ENCODE assay signal across 1 cellular context in the genomic region with DNA sequence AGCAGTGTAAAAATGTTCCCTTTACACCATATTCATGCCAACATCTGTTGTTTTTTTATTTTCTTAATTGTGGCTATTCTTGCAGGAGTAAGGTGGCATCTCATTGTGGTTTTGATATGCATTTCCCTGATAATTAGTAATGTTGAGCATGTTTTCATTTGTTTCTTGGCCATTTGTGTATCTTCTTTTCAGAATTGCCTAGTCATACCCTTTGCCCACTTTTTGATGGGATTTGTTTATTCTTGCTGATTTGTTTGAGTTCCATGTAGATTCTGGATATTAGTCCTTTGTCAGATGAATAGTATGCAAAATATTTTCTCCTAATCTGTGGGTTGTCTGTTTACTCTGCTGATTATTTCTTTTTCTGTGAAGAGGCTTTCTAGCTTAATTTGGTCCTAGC.
TF ChIP-seq lines count a peak whose summit lies in the region.

No MANE protein-coding gene starts in this region.

TF ChIP-seq in K562, 482 proteins besides CTCF, POLR2A, EP300 and RAD21 (continued from another document and continues in another):
- TF ChIP-seq, protein P1, sequence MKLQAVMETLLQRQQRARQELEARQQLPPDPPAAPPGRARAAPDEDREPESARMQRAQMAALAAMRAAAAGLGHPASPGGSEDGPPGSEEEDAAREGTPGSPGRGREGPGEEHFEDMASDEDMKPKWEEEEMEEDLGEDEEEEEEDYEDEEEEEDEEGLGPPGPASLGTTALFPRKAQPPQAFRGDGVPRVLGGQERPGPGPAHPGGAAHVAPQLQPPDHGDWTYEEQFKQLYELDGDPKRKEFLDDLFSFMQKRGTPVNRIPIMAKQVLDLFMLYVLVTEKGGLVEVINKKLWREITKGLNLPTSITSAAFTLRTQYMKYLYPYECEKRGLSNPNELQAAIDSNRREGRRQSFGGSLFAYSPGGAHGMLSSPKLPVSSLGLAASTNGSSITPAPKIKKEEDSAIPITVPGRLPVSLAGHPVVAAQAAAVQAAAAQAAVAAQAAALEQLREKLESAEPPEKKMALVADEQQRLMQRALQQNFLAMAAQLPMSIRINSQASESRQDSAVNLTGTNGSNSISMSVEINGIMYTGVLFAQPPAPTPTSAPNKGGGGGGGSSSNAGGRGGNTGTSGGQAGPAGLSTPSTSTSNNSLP (IDR thresholded peaks at IDR 0.05; ENCODE audit: borderline replicate concordance, low read depth, low read length): no peak
- TF ChIP-seq XRCC5 (IDR thresholded peaks at IDR 0.05; ENCODE audit: low read depth, low read length) (no peak), SMARCE1 (IDR thresholded peaks at IDR 0.05) (no peak), ZNF444 (CRISPR knock-in tag; IDR thresholded peaks at IDR 0.05) (no peak), DIDO1 (tag; IDR thresholded peaks at IDR 0.05; ENCODE audit: low read depth) (no peak), NR1H2 (CRISPR knock-in tag; IDR thresholded peaks at IDR 0.05) (no peak), MTA3 (IDR thresholded peaks at IDR 0.05; ENCODE audit: borderline replicate concordance) (no peak), ZNF311 (CRISPR knock-in tag; IDR thresholded peaks at IDR 0.05) (no peak), SETDB1 (IDR thresholded peaks at IDR 0.05; ENCODE audit: low read length) (no peak), ZNF174 (CRISPR knock-in tag; IDR thresholded peaks at IDR 0.05) (no peak), ZNF143 (CRISPR knock-in tag; IDR thresholded peaks at IDR 0.05) (no peak), KLF6 (CRISPR knock-in tag; IDR thresholded peaks at IDR 0.05; ENCODE audit: borderline replicate concordance) (no peak), TAF9B (IDR thresholded peaks at IDR 0.05; ENCODE audit: partially characterized antibody) (no peak), PPARD (CRISPR knock-in tag; IDR thresholded peaks at IDR 0.05) (no peak), ADNP (tag; IDR thresholded peaks at IDR 0.05) (no peak), ZNF551 (CRISPR knock-in tag; IDR thresholded peaks at IDR 0.05) (no peak), ZNF316 (IDR thresholded peaks at IDR 0.05) (peak; percentile 76), NR3C1 (CRISPR knock-in tag; IDR thresholded peaks at IDR 0.05) (no peak), SMAD2 (IDR thresholded peaks at IDR 0.05; ENCODE audit: low read depth, low read length) (no peak), SRSF9 (IDR thresholded peaks at IDR 0.05; ENCODE audit: borderline replicate concordance, low read depth, low read length) (no peak), CAMTA2 (CRISPR knock-in tag; conservative IDR thresholded peaks at IDR 0.05) (no peak), ZNF3 (CRISPR knock-in tag; IDR thresholded peaks at IDR 0.05) (0 out of 2 replicates have a peak, but pooled peaks have one; percentile 63), GTF2E2 (tag; IDR thresholded peaks at IDR 0.05) (no peak), KDM2B (CRISPR knock-in tag; IDR thresholded peaks at IDR 0.05) (no peak), SRSF7 (optimal IDR thresholded peaks at IDR 0.05; ENCODE audit: low read depth, low read length) (no peak), TCF7 (IDR thresholded peaks at IDR 0.05; ENCODE audit: borderline replicate concordance) (no peak), EP400 (IDR thresholded peaks at IDR 0.05) (no peak), BCOR (IDR thresholded peaks at IDR 0.05) (no peak), IRF2 (CRISPR knock-in tag; IDR thresholded peaks at IDR 0.05) (no peak), CEBPB (tag; IDR thresholded peaks at IDR 0.05) (no peak), MAFK (IDR thresholded peaks at IDR 0.05; ENCODE audit: low read length) (peak; percentile 33; the same call in 1 of the 2 replicates), ESRRA (IDR thresholded peaks at IDR 0.05; ENCODE audit: borderline replicate concordance, low read depth) (no peak), MAFG (tag; conservative IDR thresholded peaks at IDR 0.05) (peak; percentile 81), ZNF197 (CRISPR knock-in tag; IDR thresholded peaks at IDR 0.05; ENCODE audit: low read depth) (no peak), CREM (IDR thresholded peaks at IDR 0.05; ENCODE audit: low read depth) (no peak), SOX6 (IDR thresholded peaks at IDR 0.05) (no peak), ZNF354B (CRISPR knock-in tag; IDR thresholded peaks at IDR 0.05) (no peak), LARP7 (IDR thresholded peaks at IDR 0.05) (no peak), ZNF766 (CRISPR knock-in tag; conservative IDR thresholded peaks at IDR 0.05) (no peak), TEAD2 (tag; IDR thresholded peaks at IDR 0.05) (no peak), FOXP1 (CRISPR knock-in tag; IDR thresholded peaks at IDR 0.05) (no peak), MEF2A (IDR thresholded peaks at IDR 0.05; ENCODE audit: control insufficient read depth, low read depth, low read length) (no peak), ZNF431 (CRISPR knock-in tag; IDR thresholded peaks at IDR 0.05) (no peak)
- TF ChIP-seq, protein P2, sequence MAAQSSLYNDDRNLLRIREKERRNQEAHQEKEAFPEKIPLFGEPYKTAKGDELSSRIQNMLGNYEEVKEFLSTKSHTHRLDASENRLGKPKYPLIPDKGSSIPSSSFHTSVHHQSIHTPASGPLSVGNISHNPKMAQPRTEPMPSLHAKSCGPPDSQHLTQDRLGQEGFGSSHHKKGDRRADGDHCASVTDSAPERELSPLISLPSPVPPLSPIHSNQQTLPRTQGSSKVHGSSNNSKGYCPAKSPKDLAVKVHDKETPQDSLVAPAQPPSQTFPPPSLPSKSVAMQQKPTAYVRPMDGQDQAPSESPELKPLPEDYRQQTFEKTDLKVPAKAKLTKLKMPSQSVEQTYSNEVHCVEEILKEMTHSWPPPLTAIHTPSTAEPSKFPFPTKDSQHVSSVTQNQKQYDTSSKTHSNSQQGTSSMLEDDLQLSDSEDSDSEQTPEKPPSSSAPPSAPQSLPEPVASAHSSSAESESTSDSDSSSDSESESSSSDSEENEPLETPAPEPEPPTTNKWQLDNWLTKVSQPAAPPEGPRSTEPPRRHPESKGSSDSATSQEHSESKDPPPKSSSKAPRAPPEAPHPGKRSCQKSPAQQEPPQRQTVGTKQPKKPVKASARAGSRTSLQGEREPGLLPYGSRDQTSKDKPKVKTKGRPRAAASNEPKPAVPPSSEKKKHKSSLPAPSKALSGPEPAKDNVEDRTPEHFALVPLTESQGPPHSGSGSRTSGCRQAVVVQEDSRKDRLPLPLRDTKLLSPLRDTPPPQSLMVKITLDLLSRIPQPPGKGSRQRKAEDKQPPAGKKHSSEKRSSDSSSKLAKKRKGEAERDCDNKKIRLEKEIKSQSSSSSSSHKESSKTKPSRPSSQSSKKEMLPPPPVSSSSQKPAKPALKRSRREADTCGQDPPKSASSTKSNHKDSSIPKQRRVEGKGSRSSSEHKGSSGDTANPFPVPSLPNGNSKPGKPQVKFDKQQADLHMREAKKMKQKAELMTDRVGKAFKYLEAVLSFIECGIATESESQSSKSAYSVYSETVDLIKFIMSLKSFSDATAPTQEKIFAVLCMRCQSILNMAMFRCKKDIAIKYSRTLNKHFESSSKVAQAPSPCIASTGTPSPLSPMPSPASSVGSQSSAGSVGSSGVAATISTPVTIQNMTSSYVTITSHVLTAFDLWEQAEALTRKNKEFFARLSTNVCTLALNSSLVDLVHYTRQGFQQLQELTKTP (IDR thresholded peaks at IDR 0.05; ENCODE audit: low read depth in 1 of 2, partially characterized antibody in 2 of 2): no peak
- TF ChIP-seq, protein P3, sequence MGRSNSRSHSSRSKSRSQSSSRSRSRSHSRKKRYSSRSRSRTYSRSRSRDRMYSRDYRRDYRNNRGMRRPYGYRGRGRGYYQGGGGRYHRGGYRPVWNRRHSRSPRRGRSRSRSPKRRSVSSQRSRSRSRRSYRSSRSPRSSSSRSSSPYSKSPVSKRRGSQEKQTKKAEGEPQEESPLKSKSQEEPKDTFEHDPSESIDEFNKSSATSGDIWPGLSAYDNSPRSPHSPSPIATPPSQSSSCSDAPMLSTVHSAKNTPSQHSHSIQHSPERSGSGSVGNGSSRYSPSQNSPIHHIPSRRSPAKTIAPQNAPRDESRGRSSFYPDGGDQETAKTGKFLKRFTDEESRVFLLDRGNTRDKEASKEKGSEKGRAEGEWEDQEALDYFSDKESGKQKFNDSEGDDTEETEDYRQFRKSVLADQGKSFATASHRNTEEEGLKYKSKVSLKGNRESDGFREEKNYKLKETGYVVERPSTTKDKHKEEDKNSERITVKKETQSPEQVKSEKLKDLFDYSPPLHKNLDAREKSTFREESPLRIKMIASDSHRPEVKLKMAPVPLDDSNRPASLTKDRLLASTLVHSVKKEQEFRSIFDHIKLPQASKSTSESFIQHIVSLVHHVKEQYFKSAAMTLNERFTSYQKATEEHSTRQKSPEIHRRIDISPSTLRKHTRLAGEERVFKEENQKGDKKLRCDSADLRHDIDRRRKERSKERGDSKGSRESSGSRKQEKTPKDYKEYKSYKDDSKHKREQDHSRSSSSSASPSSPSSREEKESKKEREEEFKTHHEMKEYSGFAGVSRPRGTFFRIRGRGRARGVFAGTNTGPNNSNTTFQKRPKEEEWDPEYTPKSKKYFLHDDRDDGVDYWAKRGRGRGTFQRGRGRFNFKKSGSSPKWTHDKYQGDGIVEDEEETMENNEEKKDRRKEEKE (IDR thresholded peaks at IDR 0.05; ENCODE audit: borderline replicate concordance in 1 of 2, control insufficient read depth in 1 of 2, low read depth in 2 of 2, low read length in 1 of 2): no peak
- TF ChIP-seq, protein P4, sequence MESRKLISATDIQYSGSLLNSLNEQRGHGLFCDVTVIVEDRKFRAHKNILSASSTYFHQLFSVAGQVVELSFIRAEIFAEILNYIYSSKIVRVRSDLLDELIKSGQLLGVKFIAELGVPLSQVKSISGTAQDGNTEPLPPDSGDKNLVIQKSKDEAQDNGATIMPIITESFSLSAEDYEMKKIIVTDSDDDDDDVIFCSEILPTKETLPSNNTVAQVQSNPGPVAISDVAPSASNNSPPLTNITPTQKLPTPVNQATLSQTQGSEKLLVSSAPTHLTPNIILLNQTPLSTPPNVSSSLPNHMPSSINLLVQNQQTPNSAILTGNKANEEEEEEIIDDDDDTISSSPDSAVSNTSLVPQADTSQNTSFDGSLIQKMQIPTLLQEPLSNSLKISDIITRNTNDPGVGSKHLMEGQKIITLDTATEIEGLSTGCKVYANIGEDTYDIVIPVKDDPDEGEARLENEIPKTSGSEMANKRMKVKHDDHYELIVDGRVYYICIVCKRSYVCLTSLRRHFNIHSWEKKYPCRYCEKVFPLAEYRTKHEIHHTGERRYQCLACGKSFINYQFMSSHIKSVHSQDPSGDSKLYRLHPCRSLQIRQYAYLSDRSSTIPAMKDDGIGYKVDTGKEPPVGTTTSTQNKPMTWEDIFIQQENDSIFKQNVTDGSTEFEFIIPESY (CRISPR knock-in tag; IDR thresholded peaks at IDR 0.05): no peak
- TF ChIP-seq, protein P5, sequence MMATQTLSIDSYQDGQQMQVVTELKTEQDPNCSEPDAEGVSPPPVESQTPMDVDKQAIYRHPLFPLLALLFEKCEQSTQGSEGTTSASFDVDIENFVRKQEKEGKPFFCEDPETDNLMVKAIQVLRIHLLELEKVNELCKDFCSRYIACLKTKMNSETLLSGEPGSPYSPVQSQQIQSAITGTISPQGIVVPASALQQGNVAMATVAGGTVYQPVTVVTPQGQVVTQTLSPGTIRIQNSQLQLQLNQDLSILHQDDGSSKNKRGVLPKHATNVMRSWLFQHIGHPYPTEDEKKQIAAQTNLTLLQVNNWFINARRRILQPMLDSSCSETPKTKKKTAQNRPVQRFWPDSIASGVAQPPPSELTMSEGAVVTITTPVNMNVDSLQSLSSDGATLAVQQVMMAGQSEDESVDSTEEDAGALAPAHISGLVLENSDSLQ (IDR thresholded peaks at IDR 0.05): no peak
- TF ChIP-seq, protein P6, sequence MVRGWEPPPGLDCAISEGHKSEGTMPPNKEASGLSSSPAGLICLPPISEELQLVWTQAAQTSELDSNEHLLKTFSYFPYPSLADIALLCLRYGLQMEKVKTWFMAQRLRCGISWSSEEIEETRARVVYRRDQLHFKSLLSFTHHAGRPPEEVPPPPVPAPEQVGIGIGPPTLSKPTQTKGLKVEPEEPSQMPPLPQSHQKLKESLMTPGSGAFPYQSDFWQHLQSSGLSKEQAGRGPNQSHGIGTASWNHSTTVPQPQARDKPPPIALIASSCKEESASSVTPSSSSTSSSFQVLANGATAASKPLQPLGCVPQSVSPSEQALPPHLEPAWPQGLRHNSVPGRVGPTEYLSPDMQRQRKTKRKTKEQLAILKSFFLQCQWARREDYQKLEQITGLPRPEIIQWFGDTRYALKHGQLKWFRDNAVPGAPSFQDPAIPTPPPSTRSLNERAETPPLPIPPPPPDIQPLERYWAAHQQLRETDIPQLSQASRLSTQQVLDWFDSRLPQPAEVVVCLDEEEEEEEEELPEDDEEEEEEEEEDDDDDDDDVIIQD (CRISPR knock-in tag; IDR thresholded peaks at IDR 0.05): no peak
- TF ChIP-seq, protein P7, sequence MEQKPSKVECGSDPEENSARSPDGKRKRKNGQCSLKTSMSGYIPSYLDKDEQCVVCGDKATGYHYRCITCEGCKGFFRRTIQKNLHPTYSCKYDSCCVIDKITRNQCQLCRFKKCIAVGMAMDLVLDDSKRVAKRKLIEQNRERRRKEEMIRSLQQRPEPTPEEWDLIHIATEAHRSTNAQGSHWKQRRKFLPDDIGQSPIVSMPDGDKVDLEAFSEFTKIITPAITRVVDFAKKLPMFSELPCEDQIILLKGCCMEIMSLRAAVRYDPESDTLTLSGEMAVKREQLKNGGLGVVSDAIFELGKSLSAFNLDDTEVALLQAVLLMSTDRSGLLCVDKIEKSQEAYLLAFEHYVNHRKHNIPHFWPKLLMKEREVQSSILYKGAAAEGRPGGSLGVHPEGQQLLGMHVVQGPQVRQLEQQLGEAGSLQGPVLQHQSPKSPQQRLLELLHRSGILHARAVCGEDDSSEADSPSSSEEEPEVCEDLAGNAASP (IDR thresholded peaks at IDR 0.05): no peak
- TF ChIP-seq, protein P8, sequence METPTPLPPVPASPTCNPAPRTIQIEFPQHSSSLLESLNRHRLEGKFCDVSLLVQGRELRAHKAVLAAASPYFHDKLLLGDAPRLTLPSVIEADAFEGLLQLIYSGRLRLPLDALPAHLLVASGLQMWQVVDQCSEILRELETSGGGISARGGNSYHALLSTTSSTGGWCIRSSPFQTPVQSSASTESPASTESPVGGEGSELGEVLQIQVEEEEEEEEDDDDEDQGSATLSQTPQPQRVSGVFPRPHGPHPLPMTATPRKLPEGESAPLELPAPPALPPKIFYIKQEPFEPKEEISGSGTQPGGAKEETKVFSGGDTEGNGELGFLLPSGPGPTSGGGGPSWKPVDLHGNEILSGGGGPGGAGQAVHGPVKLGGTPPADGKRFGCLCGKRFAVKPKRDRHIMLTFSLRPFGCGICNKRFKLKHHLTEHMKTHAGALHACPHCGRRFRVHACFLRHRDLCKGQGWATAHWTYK (CRISPR knock-in tag; IDR thresholded peaks at IDR 0.05): no peak
- TF ChIP-seq, protein P9, sequence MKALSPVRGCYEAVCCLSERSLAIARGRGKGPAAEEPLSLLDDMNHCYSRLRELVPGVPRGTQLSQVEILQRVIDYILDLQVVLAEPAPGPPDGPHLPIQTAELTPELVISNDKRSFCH (CRISPR knock-in tag; IDR thresholded peaks at IDR 0.05): no peak
- TF ChIP-seq, protein P9 (tag; IDR thresholded peaks at IDR 0.05): no peak
- TF ChIP-seq, protein P10, sequence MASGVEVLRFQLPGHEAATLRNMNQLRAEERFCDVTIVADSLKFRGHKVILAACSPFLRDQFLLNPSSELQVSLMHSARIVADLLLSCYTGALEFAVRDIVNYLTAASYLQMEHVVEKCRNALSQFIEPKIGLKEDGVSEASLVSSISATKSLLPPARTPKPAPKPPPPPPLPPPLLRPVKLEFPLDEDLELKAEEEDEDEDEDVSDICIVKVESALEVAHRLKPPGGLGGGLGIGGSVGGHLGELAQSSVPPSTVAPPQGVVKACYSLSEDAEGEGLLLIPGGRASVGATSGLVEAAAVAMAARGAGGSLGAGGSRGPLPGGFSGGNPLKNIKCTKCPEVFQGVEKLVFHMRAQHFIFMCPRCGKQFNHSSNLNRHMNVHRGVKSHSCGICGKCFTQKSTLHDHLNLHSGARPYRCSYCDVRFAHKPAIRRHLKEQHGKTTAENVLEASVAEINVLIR (CRISPR knock-in tag; IDR thresholded peaks at IDR 0.05): no peak
